8 cellular contexts compared by ENCODE assay signal in the genomic region with DNA sequence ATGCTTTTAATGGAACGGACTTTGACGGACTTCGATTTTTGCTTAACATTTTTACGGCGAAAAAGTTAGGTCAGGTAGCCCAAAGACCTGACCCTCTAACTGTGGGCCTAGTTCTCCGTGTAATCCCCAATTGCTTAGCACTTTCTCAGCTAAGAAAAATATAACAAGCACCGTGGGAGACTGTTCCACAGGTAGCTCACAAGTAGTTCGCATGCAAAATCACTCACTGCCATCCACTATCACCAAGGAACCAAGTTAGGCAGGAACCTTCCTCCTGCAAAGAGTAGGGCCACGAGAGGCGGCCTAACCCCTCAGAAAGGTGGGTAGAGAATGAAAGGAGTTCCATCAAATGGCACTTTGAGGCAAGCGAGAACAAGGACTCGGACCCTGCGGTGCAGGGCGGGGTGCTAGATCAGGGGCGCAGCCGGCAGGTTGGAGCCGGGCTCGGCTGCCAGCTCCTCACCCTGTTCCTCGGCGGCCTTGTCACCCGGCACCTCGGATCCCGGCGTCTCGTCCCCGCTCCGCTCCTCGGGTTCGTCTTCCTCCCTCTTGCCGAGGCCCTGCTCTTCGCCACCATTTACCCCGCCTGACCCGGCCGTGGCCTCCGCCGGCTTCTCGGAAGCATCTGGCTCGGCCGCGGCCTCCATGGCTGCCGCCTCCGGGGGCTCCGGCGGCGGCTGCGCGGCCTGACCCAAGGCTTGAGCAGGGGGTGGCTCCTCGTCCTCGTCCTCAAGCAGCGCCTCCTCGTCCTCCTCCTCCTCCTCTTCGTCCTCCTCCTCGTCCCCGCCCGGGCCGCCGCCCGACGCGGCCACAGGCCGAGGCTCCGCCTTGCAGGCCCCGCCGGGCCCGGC. TPM values are rescaled to one million over a fixed set of nuclear protein-coding genes. Genes with fewer than 3 reads are reported as not detected.
DNase-seq lines count a peak whose midpoint lies in the region; ATAC-seq, FAIRE-seq and TF ChIP-seq lines count a peak whose summit lies in the region.

No MANE protein-coding gene starts in this region.

- H3K4me3 Mint-ChIP-seq in endodermal cell (peak overlapping the region; percentile 96), naive B cell (peak overlapping the region; percentile 90 to 100 (median 98))

- TF ChIP-seq CTCF in BE2C (IDR thresholded peaks at IDR 0.05; ENCODE audit: low read depth, low read length) (no peak), Peyer's patch (IDR thresholded peaks at IDR 0.05) (no peak), endodermal cell (conservative IDR thresholded peaks at IDR 0.05) (no peak), D721Med (IDR thresholded peaks at IDR 0.05; ENCODE audit: insufficient read depth, missing control alignments) (no peak)

- H3K36me3 Mint-ChIP-seq in endodermal cell (ENCODE audit: low read depth): peaks cover 48% of the 10 kb centered on the region
- peaks cover 9 to 14% of the 10 kb centered on the region in 2 donors for H3K36me3 Mint-ChIP-seq in naive B cell

- 0 to 1% methylated on average over 34 to 65 of the region's 65 CpGs for WGBS in endodermal cell (ENCODE audit: insufficient coverage in 1 of 2, insufficient read length in 1 of 2), 2 experiments

- no peaks in the 10 kb centered on the region for H3K9me3 Mint-ChIP-seq in endodermal cell
- H3K9me3 Mint-ChIP-seq in naive B cell: no peaks in the 10 kb centered on the region

- peak; percentile 0 for ATAC-seq in GM21529 (IDR thresholded peaks at IDR 0.05; ENCODE audit: unreplicated experiment)
- peak; percentile 0 to 1 for ATAC-seq in naive B cell (ENCODE audit: low read depth in 2 of 2)

- H3K4me1 Mint-ChIP-seq in endodermal cell (peaks cover 22% of the 10 kb centered on the region), naive B cell (peaks cover 29 to 58% (median 45%) of the 10 kb centered on the region in 3 donors)

- TF ChIP-seq POLR2A in Peyer's patch (IDR thresholded peaks at IDR 0.05): no peak

- peak overlapping the region; percentile 69 for H3K27ac Mint-ChIP-seq in endodermal cell
- peak overlapping the region; percentile 83 to 98 (median 90) for H3K27ac Mint-ChIP-seq in naive B cell

- DNase-seq in BE2C: no peak
- DNase-seq in Peyer's patch: peak in 1 of 3 donors; percentile 57
- peak; percentile 58 for DNase-seq in endodermal cell
- DNase-seq in naive B cell: no peak
- no peak for DNase-seq in SHP77 (lab: John Stamatoyannopoulos, UW)
- no peak for DNase-seq in OCI-M1 (lab: John Stamatoyannopoulos, UW)
- no peak for DNase-seq in D721Med (ENCODE audit: insufficient read length, low spot score)

- H3K9ac ChIP-seq in endodermal cell (ENCODE audit: extremely low read depth, low read length, poor library complexity, severe bottlenecking): peak overlapping the region; percentile 78

- FAIRE-seq in D721Med (lab: Jason Lieb, UNC): no peak

- H3K27me3 Mint-ChIP-seq in endodermal cell (ENCODE audit: insufficient read depth) (no peaks in the 10 kb centered on the region), naive B cell (no peaks in the 10 kb centered on the region)

- H3K27me3 ChIP-seq in BE2C (no peaks in the 10 kb centered on the region), Peyer's patch (no peaks in the 10 kb centered on the region), endodermal cell (ENCODE audit: control insufficient read depth, insufficient read depth, low read length, poor library complexity, severe bottlenecking) (no peaks in the 10 kb centered on the region)

- no peaks in the 10 kb centered on the region for H3K9me3 ChIP-seq in BE2C
- no peaks in the 10 kb centered on the region for H3K9me3 ChIP-seq in Peyer's patch
- no peaks in the 10 kb centered on the region for H3K9me3 ChIP-seq in endodermal cell (ENCODE audit: control insufficient read depth, low read length)

- H3K27ac ChIP-seq in Peyer's patch (peak overlapping the region; percentile 79 to 98 (median 94)), endodermal cell (ENCODE audit: low read depth, low read length) (peak overlapping the region; percentile 93)

- peak overlapping the region; percentile 91 for H3K4me3 ChIP-seq in BE2C (ENCODE audit: low read depth, low read length)
- peak overlapping the region; percentile 83 to 97 (median 86) for H3K4me3 ChIP-seq in Peyer's patch
- H3K4me3 ChIP-seq in endodermal cell (ENCODE audit: low read length): peak overlapping the region; percentile 97

- H3K36me3 ChIP-seq in BE2C: peaks cover 31% of the 10 kb centered on the region
- H3K36me3 ChIP-seq in Peyer's patch: peaks cover 0 to 33% (median 3%) of the 10 kb centered on the region in 3 donors
- H3K36me3 ChIP-seq in endodermal cell (ENCODE audit: control insufficient read depth, insufficient read depth, low read length): peaks cover 42% of the 10 kb centered on the region

- no peaks in the 10 kb centered on the region for H3K4me1 ChIP-seq in BE2C
- peaks cover 0 to 48% (median 12%) of the 10 kb centered on the region in 4 donors for H3K4me1 ChIP-seq in Peyer's patch
- no peaks in the 10 kb centered on the region for H3K4me1 ChIP-seq in endodermal cell (ENCODE audit: control insufficient read depth, insufficient read depth, low read length)

RNA-seq across cellular contexts. Expression of a gene that starts 0.9 kb away (rescaled TPM):
- 53.3 TPM for polyA plus RNA-seq in BE2C (2012; ENCODE audit: insufficient read depth, insufficient read length, low read depth)
- total RNA-seq in Peyer's patch (10 to 100 TPM; 38.7 to 68.8 (median 50.3) TPM), endodermal cell (10 to 100 TPM; 48.1 to 49.8 TPM)
- polyA plus RNA-seq in endodermal cell (2013, experiment 1 of 2): 55.9 TPM
- 49.4 TPM for polyA plus RNA-seq in endodermal cell (2013, experiment 2 of 2)
- 1 to 10 TPM in 4 of 6 donors, under 1 TPM in 2; 0.61 to 2.9 (median 1.1) TPM for polyA plus RNA-seq in naive B cell (ENCODE audit: low read depth in 6 of 6)

RNA-seq across cellular contexts. Expression of a gene that starts 1.9 kb away (rescaled TPM):
- 13.4 TPM for polyA plus RNA-seq in BE2C (2012; ENCODE audit: insufficient read depth, insufficient read length, low read depth)
- total RNA-seq in Peyer's patch (10 to 100 TPM; 16.5 to 30.5 (median 22.9) TPM), endodermal cell (10 to 100 TPM; 40.0 to 55.4 TPM)
- polyA plus RNA-seq in endodermal cell (2013, experiment 1 of 2): 58.7 TPM
- 53.4 TPM for polyA plus RNA-seq in endodermal cell (2013, experiment 2 of 2)
- 10 to 100 TPM; 12.1 to 45.9 (median 21.6) TPM for polyA plus RNA-seq in naive B cell (ENCODE audit: low read depth in 6 of 6)

RNA-seq across cellular contexts. Expression of a gene that starts 18.9 kb away (rescaled TPM):
- 15.1 TPM for polyA plus RNA-seq in BE2C (2012; ENCODE audit: insufficient read depth, insufficient read length, low read depth)
- total RNA-seq in Peyer's patch (not detected), endodermal cell (1 to 10 TPM in 1 of 2 donors, under 1 TPM in 1; 0.40 to 1.7 TPM)
- polyA plus RNA-seq in endodermal cell (2013, experiment 1 of 2): 24.8 TPM
- polyA plus RNA-seq in endodermal cell (2013, experiment 2 of 2): 18.6 TPM
- 10 to 100 TPM in 4 of 6 donors, 1 to 10 TPM in 2; 5.3 to 21.2 (median 16.9) TPM for polyA plus RNA-seq in naive B cell (ENCODE audit: low read depth in 6 of 6)

RNA-seq across cellular contexts. Expression of a gene that starts 19.2 kb away (rescaled TPM):
- 159 TPM for polyA plus RNA-seq in BE2C (2012; ENCODE audit: insufficient read depth, insufficient read length, low read depth)
- 10 to 100 TPM; 51.5 to 71.2 (median 61.3) TPM for total RNA-seq in Peyer's patch
- 10 to 100 TPM; 68.6 to 77.2 TPM for total RNA-seq in endodermal cell
- 132 TPM for polyA plus RNA-seq in endodermal cell (2013, experiment 1 of 2)
- polyA plus RNA-seq in endodermal cell (2013, experiment 2 of 2): 108 TPM
- 10 to 100 TPM; 49.6 to 98.5 (median 57.6) TPM for polyA plus RNA-seq in naive B cell (ENCODE audit: low read depth in 6 of 6)

RNA-seq across cellular contexts. Expression of a gene that starts 27.6 kb away (rescaled TPM):
- 2.1 TPM for polyA plus RNA-seq in BE2C (2012; ENCODE audit: insufficient read depth, insufficient read length, low read depth)
- 10 to 100 TPM in 2 of 4 donors, 1 to 10 TPM in 2; 5.0 to 22.0 (median 9.2) TPM for total RNA-seq in Peyer's patch
- 10 to 100 TPM; 16.9 to 33.8 TPM for total RNA-seq in endodermal cell
- polyA plus RNA-seq in endodermal cell (2013, experiment 1 of 2): 8.0 TPM
- 8.0 TPM for polyA plus RNA-seq in endodermal cell (2013, experiment 2 of 2)
- polyA plus RNA-seq in naive B cell (ENCODE audit: low read depth in 6 of 6): 10 to 100 TPM in 1 of 6 donors, 1 to 10 TPM in 5; 3.7 to 12.9 (median 6.4) TPM
